Comparison of ENCODE assay signal across 22 cellular contexts in genomic region chr4:124947622-124948265, GRCh38.
A peak's percentile ranks its signal among the peaks of the same experiment; 100 is the strongest.
DNase-seq lines count a peak whose midpoint lies in the region; ATAC-seq and TF ChIP-seq lines count a peak whose summit lies in the region.
"Had no signal": no experiment of that assay in that cellular context is flagged by ENCODE, and none has a peak within 500 bp of the region (broad histone marks: within the 10 kb centered on the region; RNA-seq: fewer than 3 reads in every experiment).

No MANE protein-coding gene starts in this region.

- peaks cover 32% of the 10 kb centered on the region for H3K4me1 ChIP-seq in ACC112 (ENCODE audit: control insufficient read depth, insufficient read depth, low read length, unreplicated experiment)

- no peak overlapping the region for H3K4me3 Mint-ChIP-seq in mesothelial cell of epicardium
- H3K4me3 Mint-ChIP-seq: central memory CD8-positive, alpha-beta T cell; IgD-negative memory B cell; neural crest cell; stimulated activated effector memory CD8-positive, alpha-beta T cell treated with anti-CD3 and anti-CD28 coated beads, Interleukin-12 subunit alpha, Interleukin-12 subunit beta, amount 100 ng/mL, for 72 hours had no signal

- peak overlapping the region; percentile 94 for H2AFZ ChIP-seq in ACC112 (ENCODE audit: low read length, unreplicated experiment)

- no peak for TF ChIP-seq POLR2A in erythroblast (IDR thresholded peaks at IDR 0.05; ENCODE audit: low read length)
- TF ChIP-seq POLR2A in GM18505 (IDR thresholded peaks at IDR 0.05; ENCODE audit: borderline replicate concordance, extremely low read depth, insufficient read depth, insufficient read length): no peak

- peak; percentile 20 for DNase-seq in M059J (ENCODE audit: low read depth)
- DNase-seq in cardiac fibroblast (ENCODE audit: low read depth in 2 of 2): peak; percentile 22 to 69
- DNase-seq in mesothelial cell of epicardium (ENCODE audit: low spot score in 2 of 2, unreplicated experiment in 2 of 2): no peak
- no peak for DNase-seq in erythroblast (lab: John Stamatoyannopoulos, UW)
- DNase-seq: effector memory CD4-positive, alpha-beta T cell; hippocampal formation; left cardiac atrium; MV-4-11; NCI-H187 treated with DMSO at 0.1 percent for 48 hours; NCI-H510A; stimulated activated CD4-positive, alpha-beta T cell treated with anti-CD3 and anti-CD28 coated beads, Interleukin-15, amount 100 ng/mL, for 24 hours; thyroid gland had no signal

- H3K27me3 Mint-ChIP-seq in mesothelial cell of epicardium (ENCODE audit: low read depth): no peaks in the 10 kb centered on the region
- H3K27me3 Mint-ChIP-seq: central memory CD8-positive, alpha-beta T cell; IgD-negative memory B cell had no signal

- H3K79me2 ChIP-seq in ACC112 (ENCODE audit: control insufficient read depth, insufficient read depth, low read length, unreplicated experiment): no peaks in the 10 kb centered on the region

- no peaks in the 10 kb centered on the region for H3K27me3 ChIP-seq in ACC112 (ENCODE audit: insufficient read depth, low read length)
- H3K27me3 ChIP-seq: thyroid gland had no signal

- peak overlapping the region; percentile 68 for H3K27ac Mint-ChIP-seq in mesothelial cell of epicardium
- H3K27ac Mint-ChIP-seq: activated T-helper 2 cell treated with anti-CD3 and anti-CD28 coated beads, Interferon-gamma antibody, Interleukin-2, Interleukin-4, amounts not matched to agents 10 μg/mL and 5 μg/mL and 100 μg/mL, durations not matched to agents 14 hours and 24 hours and 36 hours; IgD-negative memory B cell; stimulated activated effector memory CD8-positive, alpha-beta T cell treated with anti-CD3 and anti-CD28 coated beads, Interleukin-12 subunit alpha, Interleukin-12 subunit beta, amount 100 ng/mL, for 72 hours had no signal

- H3K4me3 ChIP-seq in ACC112 (ENCODE audit: low read depth, low read length) (peak overlapping the region; percentile 58), cardiac fibroblast (replicated peaks in 1 of 2; ENCODE audit: low read depth in 2 of 2, low read length in 2 of 2) (no peak overlapping the region)
- H3K4me3 ChIP-seq: thyroid gland had no signal

- ATAC-seq in GM21717 (IDR thresholded peaks at IDR 0.05; ENCODE audit: unreplicated experiment) (no peak), GM18505 (IDR thresholded peaks at IDR 0.05; ENCODE audit: unreplicated experiment) (no peak), HG02852 (IDR thresholded peaks at IDR 0.05; ENCODE audit: unreplicated experiment) (no peak)
- ATAC-seq: activated CD4-positive, CD25-positive, alpha-beta regulatory T cell treated with anti-CD3 and anti-CD28 coated beads, Interleukin-2, amount 50 U/mL, for 24 hours; left cardiac atrium; stimulated activated effector memory CD8-positive, alpha-beta T cell treated with anti-CD3 and anti-CD28 coated beads, Interleukin-12 subunit alpha, Interleukin-12 subunit beta, amount 100 ng/mL, for 72 hours had no signal

- H3K27ac ChIP-seq in ACC112 (ENCODE audit: low read depth, low read length): peak overlapping the region; percentile 71
- H3K27ac ChIP-seq: thyroid gland had no signal

- H3K9me3 Mint-ChIP-seq in mesothelial cell of epicardium: peaks cover 7% of the 10 kb centered on the region
- H3K9me3 Mint-ChIP-seq: activated T-helper 2 cell treated with anti-CD3 and anti-CD28 coated beads, Interferon-gamma antibody, Interleukin-2, Interleukin-4, amounts not matched to agents 10 μg/mL and 5 μg/mL and 100 μg/mL, durations not matched to agents 14 hours and 24 hours and 36 hours; neural crest cell had no signal

- H3K36me3 ChIP-seq in ACC112 (ENCODE audit: insufficient read depth, low read length): no peaks in the 10 kb centered on the region
- H3K36me3 ChIP-seq: thyroid gland had no signal

- H3K36me3 Mint-ChIP-seq in mesothelial cell of epicardium: peaks cover 9% of the 10 kb centered on the region
- H3K36me3 Mint-ChIP-seq: IgD-negative memory B cell; stimulated activated effector memory CD8-positive, alpha-beta T cell treated with anti-CD3 and anti-CD28 coated beads, Interleukin-12 subunit alpha, Interleukin-12 subunit beta, amount 100 ng/mL, for 72 hours had no signal

- peaks cover 16% of the 10 kb centered on the region for H3K4me1 Mint-ChIP-seq in mesothelial cell of epicardium
- H3K4me1 Mint-ChIP-seq: central memory CD8-positive, alpha-beta T cell; IgD-negative memory B cell; stimulated activated effector memory CD8-positive, alpha-beta T cell treated with anti-CD3 and anti-CD28 coated beads, Interleukin-12 subunit alpha, Interleukin-12 subunit beta, amount 100 ng/mL, for 72 hours had no signal

- no peak for TF ChIP-seq CTCF in cardiac fibroblast (IDR thresholded peaks at IDR 0.05; ENCODE audit: low read depth, low read length)
- no peak for TF ChIP-seq CTCF in mesothelial cell of epicardium (IDR thresholded peaks at IDR 0.05; ENCODE audit: unreplicated experiment)

Comparison
In these comparisons a context has a peak if more than half of its experiments do, and no peak if none do; other contexts are left out.
1. DNase-seq: peak in M059J (single experiment) and cardiac fibroblast (2 of 2); none in mesothelial cell of epicardium (0 of 2) and erythroblast (0 of 2).